12 cellular contexts compared by ENCODE assay signal in the genomic region with DNA sequence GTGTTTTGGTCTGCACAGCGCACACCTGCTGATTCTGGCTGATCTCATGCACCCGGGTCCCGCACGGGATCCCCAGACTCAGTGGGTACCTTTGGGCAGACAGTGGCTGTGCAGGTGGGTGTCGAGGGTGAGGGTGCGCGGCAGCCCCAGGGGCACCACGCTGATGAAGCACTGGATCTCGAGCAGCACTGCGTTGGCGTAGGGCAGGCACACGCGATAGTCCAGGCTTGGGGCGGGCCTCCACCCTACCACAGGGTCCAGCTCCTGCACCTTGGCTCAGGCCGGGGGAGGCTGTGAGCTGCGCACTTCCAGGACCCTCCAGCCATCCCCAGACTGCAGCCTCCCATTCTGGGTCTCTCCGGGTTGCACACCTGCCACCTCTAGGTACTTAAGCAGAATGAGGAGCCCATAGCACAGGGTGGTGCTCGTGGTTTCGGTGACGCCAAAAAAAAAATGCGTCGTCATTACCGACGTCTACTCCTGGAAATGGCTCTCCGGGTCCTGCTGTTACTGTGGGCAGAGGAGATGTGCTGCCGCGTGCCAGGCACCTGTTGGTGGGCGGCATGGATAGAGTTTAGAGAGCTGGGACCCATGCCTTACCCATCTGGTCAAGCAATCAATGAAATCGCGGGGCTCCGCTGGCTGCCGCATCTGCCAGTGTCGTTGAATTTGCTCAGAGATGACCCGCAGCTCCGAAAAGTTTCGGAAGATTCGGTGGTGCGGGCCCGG. TPM values are rescaled to one million over a fixed set of nuclear protein-coding genes. Genes with fewer than 3 reads are reported as not detected.
DNase-seq lines count a peak whose midpoint lies in the region; ATAC-seq, FAIRE-seq and TF ChIP-seq lines count a peak whose summit lies in the region.
"Had no signal": no experiment of that assay in that cellular context is flagged by ENCODE, and none has a peak within 500 bp of the region (broad histone marks: within the 10 kb centered on the region; RNA-seq: fewer than 3 reads in every experiment).

No MANE protein-coding gene starts in this region.

- CTCF ChIA-PET in HCT116 (lab: Charles Lee) (no interaction called here), H1 (lab: Charles Lee; ENCODE audit: partially characterized antibody) (interaction anchor here (0.6 to 1.4 kb wide), 4 partner anchors 9 to 146 kb away, joined by 3 to 4 read pairs (median 4); no protein-coding TSS in a partner anchor)

- TF ChIP-seq RAD21 in HCT116 (IDR thresholded peaks at IDR 0.05; ENCODE audit: low read depth), result no peak
- no peak for TF ChIP-seq RAD21 in H1 (IDR thresholded peaks at IDR 0.05 in 1 of 2, conservative IDR thresholded peaks at IDR 0.05 in 1 of 2; ENCODE audit: low read depth in 2 of 2, low read length in 2 of 2)

- H3K23me2 ChIP-seq in H1 (ENCODE audit: low read depth, low read length), result peaks cover 12% of the 10 kb centered on the region; the same call in 1 of the 2 replicates

- H3K9ac ChIP-seq in HCT116 (ENCODE audit: low read length), result no peak overlapping the region
- no peak overlapping the region for H3K9ac ChIP-seq in H1 (replicated peaks in 1 of 4; ENCODE audit: extremely low read depth in 1 of 4, low read depth in 3 of 4, low read length in 3 of 4)
- no peak overlapping the region for H3K9ac ChIP-seq in neural progenitor cell

- H3K4me3 Mint-ChIP-seq in CD14-positive monocyte (no peak overlapping the region), neural progenitor cell (peak overlapping the region; percentile 91)

- peaks cover 23 to 57% of the 10 kb centered on the region in 2 experiments for H3K4me1 ChIP-seq in HCT116 (ENCODE audit: control insufficient read depth in 1 of 2, insufficient read depth in 2 of 2, low read length in 2 of 2)
- peaks cover 6 to 37% (median 15%) of the 10 kb centered on the region in 4 experiments for H3K4me1 ChIP-seq in H1 (replicated peaks in 1 of 4; ENCODE audit: control insufficient read depth in 3 of 4, insufficient read depth in 4 of 4, low read length in 3 of 4)
- H3K4me1 ChIP-seq in neural progenitor cell, result peaks cover 29% of the 10 kb centered on the region

- H3K27me3 ChIP-seq in HCT116 (ENCODE audit: insufficient read depth, low read length) (no peaks in the 10 kb centered on the region), H1 (replicated peaks in 1 of 4; ENCODE audit: control insufficient read depth in 3 of 4, extremely low read depth in 1 of 4, insufficient read depth in 3 of 4, low read length in 3 of 4) (peaks cover 0 to 3% (median 0%) of the 10 kb centered on the region in 4 experiments; a peak in 2 of 7 replicates), neural progenitor cell (peaks cover 19% of the 10 kb centered on the region)

- H3K18ac ChIP-seq in H1 (ENCODE audit: extremely low read depth, low read length), result no peak overlapping the region

- TF ChIP-seq POLR2A in HCT116 (IDR thresholded peaks at IDR 0.05; ENCODE audit: borderline replicate concordance, extremely low read depth, insufficient read depth, insufficient read length) (no peak), H1 (IDR thresholded peaks at IDR 0.05; ENCODE audit: control extremely low read depth in 1 of 2, low read depth in 2 of 2, low read length in 2 of 2) (no peak)

- no peaks in the 10 kb centered on the region for H3K9me2 ChIP-seq in HCT116 (ENCODE audit: insufficient read depth)

- no peak overlapping the region for H3K23ac ChIP-seq in H1 (ENCODE audit: insufficient read length)

- peaks cover 4% of the 10 kb centered on the region; the same call in 1 of the 2 replicates for H4K20me1 ChIP-seq in HCT116 (ENCODE audit: insufficient read depth)
- H4K20me1 ChIP-seq in H1 (replicated peaks in 1 of 2; ENCODE audit: control insufficient read depth in 1 of 2, insufficient read depth in 2 of 2, low read length in 2 of 2), result peaks cover 24 to 35% of the 10 kb centered on the region in 2 experiments
- H4K20me1 ChIP-seq in neural progenitor cell (ENCODE audit: low read depth), result peaks cover 56% of the 10 kb centered on the region

- H3K79me1 ChIP-seq in H1 (ENCODE audit: low read depth, low read length), result peaks cover 11% of the 10 kb centered on the region

- H2BK20ac ChIP-seq in H1 (ENCODE audit: low read length), result no peak overlapping the region

- H3K4me2 ChIP-seq in HCT116 (ENCODE audit: low read length) (no peak overlapping the region), H1 (ENCODE audit: insufficient read depth in 1 of 2, low read depth in 2 of 2, low read length in 2 of 2) (peak overlapping the region; percentile 71 to 94; a peak in 3 of 4 replicates), neural progenitor cell (peak overlapping the region; percentile 80)

- H3K79me2 ChIP-seq in HCT116 (ENCODE audit: insufficient read depth, low read length), result peaks cover 35% of the 10 kb centered on the region
- H3K79me2 ChIP-seq in H1 (ENCODE audit: control insufficient read depth in 1 of 2, insufficient read depth in 2 of 2, low read length in 2 of 2), result peaks cover 0 to 28% of the 10 kb centered on the region in 2 experiments; a peak in 2 of 4 replicates
- H3K79me2 ChIP-seq in neural progenitor cell (ENCODE audit: low read depth), result peaks cover 33% of the 10 kb centered on the region

- H2AK5ac ChIP-seq in H1 (ENCODE audit: low read depth, low read length), result no peak overlapping the region

- H2BK15ac ChIP-seq in H1 (ENCODE audit: low read length), result no peak overlapping the region; the same call in 1 of the 2 replicates

- no peak overlapping the region for H4K91ac ChIP-seq in H1 (replicated peaks; ENCODE audit: insufficient read length, low read length)

- H2BK120ac ChIP-seq in H1 (replicated peaks; ENCODE audit: low read depth, low read length), result no peak overlapping the region

- TF ChIP-seq EP300 in H1 (IDR thresholded peaks at IDR 0.05; ENCODE audit: borderline replicate concordance in 1 of 2, low read depth in 2 of 2, low read length in 2 of 2), result no peak

- no peak for TF ChIP-seq CTCF in CD14-positive monocyte (IDR thresholded peaks at IDR 0.05)
- TF ChIP-seq CTCF in HCT116 (IDR thresholded peaks at IDR 0.05 in 2 of 3, conservative IDR thresholded peaks at IDR 0.05 in 1 of 3; ENCODE audit: borderline replicate concordance in 1 of 3, insufficient read depth in 1 of 3, low read depth in 2 of 3, low read length in 2 of 3), result no peak
- no peak for TF ChIP-seq CTCF in H1 (IDR thresholded peaks at IDR 0.05; ENCODE audit: control extremely low read depth in 1 of 3, insufficient read depth in 1 of 3, low read depth in 1 of 3, low read length in 3 of 3)
- no peak for TF ChIP-seq CTCF in neural progenitor cell (IDR thresholded peaks at IDR 0.05)
- TF ChIP-seq CTCF in GM13976 (IDR thresholded peaks at IDR 0.05; ENCODE audit: borderline replicate concordance, control extremely low read depth, extremely low read depth, insufficient read depth, missing control alignments), result no peak

- intact Hi-C loops in CD14-positive monocyte (cut with micrococcal nuclease) (loop anchor here (5.0 to 10.0 kb wide), 3 partner anchors 32 to 323 kb away; a partner anchor contains a TSS), HCT116 (cut with micrococcal nuclease) (loop anchor here (10.0 kb wide), 1 partner anchor 335 kb away; no protein-coding TSS in a partner anchor)

- in situ Hi-C loops in GM13976 (cut with MboI; ENCODE audit: low sequenced_read_pairs, unreplicated experiment), result loop anchor here (10.0 kb wide), 1 partner anchor 155 kb away; no protein-coding TSS in a partner anchor

- H3K9me3 ChIP-seq in HCT116 (ENCODE audit: control insufficient read depth in 1 of 2, insufficient read depth in 1 of 2, low read depth in 1 of 2, low read length in 2 of 2) (no peaks in the 10 kb centered on the region), H1 (ENCODE audit: insufficient read depth in 2 of 2, low read depth in 1 of 2, low read length in 1 of 2) (no peaks in the 10 kb centered on the region), neural progenitor cell (ENCODE audit: low read depth) (no peaks in the 10 kb centered on the region)

- no peak overlapping the region for H4K5ac ChIP-seq in H1 (ENCODE audit: insufficient read length, low read depth, low read length)

- H3K56ac ChIP-seq in H1 (replicated peaks; ENCODE audit: insufficient read length, low read depth, low read length), result no peak overlapping the region

- H3K9me3 Mint-ChIP-seq in CD14-positive monocyte (peaks cover 0 to 1% (median 0%) of the 10 kb centered on the region in 7 donors), neural progenitor cell (no peaks in the 10 kb centered on the region)

- RAD21 ChIA-PET in HCT116 (lab: Charles Lee; ENCODE audit: low non-redundant PET in 1 of 2, low total read pairs in 2 of 2, uncharacterized antibody in 2 of 2, unreplicated experiment in 2 of 2), result no interaction called here

- peak overlapping the region in 4 of 7 donors; percentile 73 to 89 (median 80) for H3K27ac Mint-ChIP-seq in CD14-positive monocyte
- H3K27ac Mint-ChIP-seq in neural progenitor cell, result no peak overlapping the region

- POLR2A ChIA-PET in HCT116 (lab: Charles Lee), result no interaction called here
- POLR2A ChIA-PET in H1 (lab: Charles Lee; ENCODE audit: partially characterized antibody), result interaction anchor here (0.7 to 15.5 kb wide), 5 partner anchors 9 to 65 kb away, joined by 3 to 218 read pairs (median 4); a partner anchor contains a TSS

- DNase-seq in CD14-positive monocyte (ENCODE audit: low spot score) (peak; percentile 27), HCT116 (ENCODE audit: low read depth, low spot score) (no peak), H1 (ENCODE audit: low read depth in 1 of 2, low spot score in 2 of 2) (no peak), neural progenitor cell (ENCODE audit: low spot score) (no peak), HT-29 (ENCODE audit: low spot score) (no peak), NCI-H2196 treated with DMSO at 0.1 percent for 48 hours (lab: John Stamatoyannopoulos, UW; ENCODE audit: unreplicated experiment) (no peak), GM13976 (ENCODE audit: low spot score) (no peak)
- DNase-seq: NCI-H1694 treated with DMSO at 0.1 percent for 48 hours had no signal

- no peak for FAIRE-seq in H1 (lab: Jason Lieb, UNC)
- FAIRE-seq: keratinocyte had no signal

- H3K14ac ChIP-seq in H1 (ENCODE audit: insufficient read length), result no peak overlapping the region

- no peak overlapping the region for H2BK5ac ChIP-seq in H1 (ENCODE audit: low read depth, low read length)

- H3K27me3 Mint-ChIP-seq in CD14-positive monocyte (ENCODE audit: low read depth in 3 of 3), result peaks cover 5 to 19% (median 17%) of the 10 kb centered on the region in 3 donors
- peaks cover 13% of the 10 kb centered on the region for H3K27me3 Mint-ChIP-seq in neural progenitor cell (ENCODE audit: insufficient read depth, low read depth)

- H3K4ac ChIP-seq in H1 (replicated peaks; ENCODE audit: insufficient read length, low read depth, low read length), result no peak overlapping the region

- H2AFZ ChIP-seq in HCT116 (ENCODE audit: low read depth, low read length, poor library complexity, severe bottlenecking), result no peak overlapping the region
- no peak overlapping the region for H2AFZ ChIP-seq in H1 (ENCODE audit: low read length)
- no peak overlapping the region for H2AFZ ChIP-seq in neural progenitor cell (replicated peaks)

- H2BK12ac ChIP-seq in H1 (ENCODE audit: low read depth, low read length), result no peak overlapping the region

- WGBS in H1 (ENCODE audit: extremely low coverage in 1 of 2, insufficient coverage in 1 of 2, insufficient read length in 1 of 2, insufficient replicate concordance in 2 of 2, low coverage in 1 of 2, low lambda C conversion rate in 2 of 2, missing lambda C conversion rate in 1 of 2), 2 experiments, result 91% methylated on average over 35 of the region's 39 CpGs; no CpG with 5 or more reads in 1 of the 2 experiments

- H3K27ac ChIP-seq in HCT116 (ENCODE audit: low read depth, low read length) (peak overlapping the region; percentile 25; the same call in 1 of the 2 replicates), H1 (ENCODE audit: low read depth, low read length) (no peak overlapping the region), neural progenitor cell (no peak overlapping the region)

- ATAC-seq in HCT116, result no peak
- no peak for ATAC-seq in GM18498 (IDR thresholded peaks at IDR 0.05; ENCODE audit: unreplicated experiment)

- BruUV-seq in HCT116 (replicated peaks; lab: Mats Ljungman, UMichigan), result no TSS peak

- H3K4me1 Mint-ChIP-seq in CD14-positive monocyte (peaks cover 66% of the 10 kb centered on the region), neural progenitor cell (peaks cover 63% of the 10 kb centered on the region)

- peaks cover 7 to 10% of the 10 kb centered on the region in 2 experiments; a peak in 2 of 4 replicates for H3K36me3 ChIP-seq in HCT116 (ENCODE audit: control insufficient read depth in 1 of 2, insufficient read depth in 2 of 2, low read length in 2 of 2)
- H3K36me3 ChIP-seq in H1 (ENCODE audit: control insufficient read depth in 2 of 4, insufficient read depth in 4 of 4, low read length in 3 of 4), result peaks cover 3 to 22% (median 13%) of the 10 kb centered on the region in 4 experiments; a peak in 6 of 8 replicates
- no peaks in the 10 kb centered on the region for H3K36me3 ChIP-seq in neural progenitor cell

- H3F3A ChIP-seq in neural progenitor cell (ENCODE audit: low read depth), result peaks cover 44% of the 10 kb centered on the region

- H3K4me3 ChIP-seq in HCT116 (replicated peaks in 1 of 2; ENCODE audit: low read depth in 1 of 2, low read length in 2 of 2) (no peak overlapping the region), H1 (ENCODE audit: extremely low read depth in 1 of 4, insufficient read depth in 2 of 4, low read depth in 3 of 4, low read length in 4 of 4) (peak overlapping the region in 3 of 4 experiments; percentile 34 to 65 (median 42); a peak in 6 of 8 replicates), neural progenitor cell (no peak overlapping the region)

- H4K8ac ChIP-seq in H1 (ENCODE audit: extremely low read depth, insufficient read depth, low read length), result peak overlapping the region; percentile 0; the same call in 1 of the 2 replicates

- peaks cover 35 to 46% of the 10 kb centered on the region in 2 donors for H3K36me3 Mint-ChIP-seq in CD14-positive monocyte
- H3K36me3 Mint-ChIP-seq in neural progenitor cell, result peaks cover 11% of the 10 kb centered on the region

RNA-seq across cellular contexts. Expression of a gene that starts 10.5 kb away (rescaled TPM):
- polyA plus RNA-seq in CD14-positive monocyte (10 to 100 TPM; 60.6 to 76.8 TPM), H1 (2011; rRNA removed) (86.9 and 101 TPM in 2 replicates)
- total RNA-seq in HCT116 (2021; ENCODE audit: unreplicated experiment) (58.6 TPM), neural progenitor cell (ENCODE audit: low replicate concordance) (27.0 and 97.3 TPM in 2 replicates)
- 49.8 and 51.1 TPM in 2 replicates for polyA plus RNA-seq in HCT116 (2012)
- total RNA-seq in H1 (2021; fragmentation: NEBNext Ultra II Directional; extraction: Animal tissue kit (Norgen Biotek cat#: 25700)), result 101 and 103 TPM in 2 replicates
- 92.3 TPM for polyA plus RNA-seq in H1 (2011; cell fraction: cytosol; rRNA removed)
- polyA plus RNA-seq in H1 (2011; cell fraction: nucleus; rRNA removed), result 115 TPM
- 67.8 to 136 TPM (median 115 TPM) in 4 replicates for polyA plus RNA-seq in H1 (2012, experiment 1 of 2)
- polyA plus RNA-seq in H1 (2012, experiment 2 of 2), result 88.1 TPM
- 71.6 TPM for polyA plus RNA-seq in H1 (2013, experiment 1 of 2)
- 70.0 TPM for polyA plus RNA-seq in H1 (2013, experiment 2 of 2)
- 53.1 and 75.3 TPM in 2 replicates for polyA minus RNA-seq in H1 (2011; rRNA and poly(A)+ RNA removed)
- 54.2 TPM for polyA minus RNA-seq in H1 (2011; cell fraction: cytosol; rRNA and poly(A)+ RNA removed)
- 66.5 TPM for polyA minus RNA-seq in H1 (2011; cell fraction: nucleus; rRNA and poly(A)+ RNA removed)
- total RNA-seq in HT-29 (2014; rRNA removed; shearing (Covaris generic)), result 258 and 264 TPM in 2 replicates

RNA-seq across cellular contexts. Expression of a gene that starts 31.5 kb away (rescaled TPM):
- 100 to 1,000 TPM in 1 of 2 donors, 10 to 100 TPM in 1; 89.4 to 108 TPM for polyA plus RNA-seq in CD14-positive monocyte
- total RNA-seq in HCT116 (2021; ENCODE audit: unreplicated experiment), result 18.7 TPM
- polyA plus RNA-seq in HCT116 (2012), result 26.2 and 26.3 TPM in 2 replicates
- 15.8 and 15.9 TPM in 2 replicates for total RNA-seq in H1 (2021; fragmentation: NEBNext Ultra II Directional; extraction: Animal tissue kit (Norgen Biotek cat#: 25700))
- polyA plus RNA-seq in H1 (2011; rRNA removed), result 28.6 and 42.1 TPM in 2 replicates
- 29.6 TPM for polyA plus RNA-seq in H1 (2011; cell fraction: cytosol; rRNA removed)
- 33.6 TPM for polyA plus RNA-seq in H1 (2011; cell fraction: nucleus; rRNA removed)
- polyA plus RNA-seq in H1 (2012, experiment 1 of 2), result 9.8 to 26.8 TPM (median 21.5 TPM) in 4 replicates
- polyA plus RNA-seq in H1 (2012, experiment 2 of 2), result 21.1 TPM
- polyA plus RNA-seq in H1 (2013, experiment 1 of 2), result 11.6 TPM
- 13.2 TPM for polyA plus RNA-seq in H1 (2013, experiment 2 of 2)
- 7.0 and 9.0 TPM in 2 replicates for polyA minus RNA-seq in H1 (2011; rRNA and poly(A)+ RNA removed)
- 8.1 TPM for polyA minus RNA-seq in H1 (2011; cell fraction: cytosol; rRNA and poly(A)+ RNA removed)
- 4.1 TPM for polyA minus RNA-seq in H1 (2011; cell fraction: nucleus; rRNA and poly(A)+ RNA removed)
- total RNA-seq in neural progenitor cell (ENCODE audit: low replicate concordance), result 12.9 and 27.0 TPM in 2 replicates
- total RNA-seq in HT-29 (2014; rRNA removed; shearing (Covaris generic)), result 36.0 and 51.3 TPM in 2 replicates

RNA-seq across cellular contexts. Expression of a gene that starts 34.2 kb away (rescaled TPM):
- polyA plus RNA-seq in CD14-positive monocyte (not detected), H1 (2011; rRNA removed) (not detected in 2 replicates)
- total RNA-seq in HCT116 (2021; ENCODE audit: unreplicated experiment) (1.4 TPM), neural progenitor cell (ENCODE audit: low replicate concordance) (not detected in 2 replicates)
- polyA plus RNA-seq in HCT116 (2012), result 0.83 and 2.2 TPM in 2 replicates
- not detected in 2 replicates for total RNA-seq in H1 (2021; fragmentation: NEBNext Ultra II Directional; extraction: Animal tissue kit (Norgen Biotek cat#: 25700))
- polyA plus RNA-seq in H1 (2011; cell fraction: cytosol; rRNA removed), result not detected
- 1.3 TPM for polyA plus RNA-seq in H1 (2011; cell fraction: nucleus; rRNA removed)
- polyA plus RNA-seq in H1 (2012, experiment 1 of 2), result 0.56 TPM in 1 of 4 replicates, not detected in the others
- not detected for polyA plus RNA-seq in H1 (2012, experiment 2 of 2)
- polyA plus RNA-seq in H1 (2013, experiment 1 of 2), result 0.26 TPM
- 0.11 TPM for polyA plus RNA-seq in H1 (2013, experiment 2 of 2)
- polyA minus RNA-seq in H1 (2011; rRNA and poly(A)+ RNA removed), result not detected in 2 replicates
- polyA minus RNA-seq in H1 (2011; cell fraction: cytosol; rRNA and poly(A)+ RNA removed), result not detected
- polyA minus RNA-seq in H1 (2011; cell fraction: nucleus; rRNA and poly(A)+ RNA removed), result not detected
- 15.8 TPM in 2 replicates for total RNA-seq in HT-29 (2014; rRNA removed; shearing (Covaris generic))

RNA-seq across cellular contexts. Expression of a gene that starts 40.7 kb away (rescaled TPM):
- not detected for polyA plus RNA-seq in CD14-positive monocyte
- total RNA-seq in HCT116 (2021; ENCODE audit: unreplicated experiment), result 0.57 TPM
- polyA plus RNA-seq in HCT116 (2012), result 0.29 TPM in 1 of 2 replicates, not detected in the other
- not detected in 2 replicates for total RNA-seq in H1 (2021; fragmentation: NEBNext Ultra II Directional; extraction: Animal tissue kit (Norgen Biotek cat#: 25700))
- 0.33 and 0.46 TPM in 2 replicates for polyA plus RNA-seq in H1 (2011; rRNA removed)
- 0.14 TPM for polyA plus RNA-seq in H1 (2011; cell fraction: cytosol; rRNA removed)
- polyA plus RNA-seq in H1 (2011; cell fraction: nucleus; rRNA removed), result 0.37 TPM
- polyA plus RNA-seq in H1 (2012, experiment 1 of 2), result 0.20 to 0.60 TPM (median 0.29 TPM) in 3 of 4 replicates, not detected in the other
- 0.18 TPM for polyA plus RNA-seq in H1 (2012, experiment 2 of 2)
- polyA plus RNA-seq in H1 (2013, experiment 1 of 2), result 0.10 TPM
- not detected for polyA plus RNA-seq in H1 (2013, experiment 2 of 2)
- 0.73 TPM in 1 of 2 replicates, not detected in the other for polyA minus RNA-seq in H1 (2011; rRNA and poly(A)+ RNA removed)
- not detected for polyA minus RNA-seq in H1 (2011; cell fraction: cytosol; rRNA and poly(A)+ RNA removed)
- polyA minus RNA-seq in H1 (2011; cell fraction: nucleus; rRNA and poly(A)+ RNA removed), result not detected
- total RNA-seq in neural progenitor cell (ENCODE audit: low replicate concordance), result not detected in 2 replicates
- total RNA-seq in HT-29 (2014; rRNA removed; shearing (Covaris generic)), result not detected in 2 replicates
- total RNA-seq: posterior vena cava, RPMI7951 had no signal
- polyA plus RNA-seq: keratinocyte had no signal

RNA-seq across cellular contexts. Expression of a gene that starts 58.5 kb away (rescaled TPM):
- polyA plus RNA-seq in CD14-positive monocyte, result 10 to 100 TPM; 27.9 to 44.2 TPM
- total RNA-seq in HCT116 (2021; ENCODE audit: unreplicated experiment), result 170 TPM
- 193 and 213 TPM in 2 replicates for polyA plus RNA-seq in HCT116 (2012)
- 201 and 220 TPM in 2 replicates for total RNA-seq in H1 (2021; fragmentation: NEBNext Ultra II Directional; extraction: Animal tissue kit (Norgen Biotek cat#: 25700))
- 202 and 283 TPM in 2 replicates for polyA plus RNA-seq in H1 (2011; rRNA removed)
- 244 TPM for polyA plus RNA-seq in H1 (2011; cell fraction: cytosol; rRNA removed)
- polyA plus RNA-seq in H1 (2011; cell fraction: nucleus; rRNA removed), result 580 TPM
- polyA plus RNA-seq in H1 (2012, experiment 1 of 2), result 183 to 289 TPM (median 274 TPM) in 4 replicates
- polyA plus RNA-seq in H1 (2012, experiment 2 of 2), result 187 TPM
- 254 TPM for polyA plus RNA-seq in H1 (2013, experiment 1 of 2)
- 247 TPM for polyA plus RNA-seq in H1 (2013, experiment 2 of 2)
- polyA minus RNA-seq in H1 (2011; rRNA and poly(A)+ RNA removed), result 310 and 364 TPM in 2 replicates
- polyA minus RNA-seq in H1 (2011; cell fraction: cytosol; rRNA and poly(A)+ RNA removed), result 247 TPM
- polyA minus RNA-seq in H1 (2011; cell fraction: nucleus; rRNA and poly(A)+ RNA removed), result 135 TPM
- total RNA-seq in neural progenitor cell (ENCODE audit: low replicate concordance), result 112 and 179 TPM in 2 replicates
- total RNA-seq in HT-29 (2014; rRNA removed; shearing (Covaris generic)), result 252 and 361 TPM in 2 replicates

Comparison
In these comparisons a context has a peak if more than half of its experiments do, and no peak if none do; other contexts are left out.
1. H3K4me3 ChIP-seq: peak in H1 (3 of 4); none in HCT116 (0 of 2) and neural progenitor cell (single experiment).